Comparison of ENCODE assay signal across 17 cellular contexts in genomic region chr12:117986705-117987469, GRCh38. TPM values are rescaled to one million over a fixed set of nuclear protein-coding genes. Genes with fewer than 3 reads are reported as not detected.
DNase-seq lines count a peak whose midpoint lies in the region; ATAC-seq and TF ChIP-seq lines count a peak whose summit lies in the region.
"Had no signal": no experiment of that assay in that cellular context is flagged by ENCODE, and none has a peak within 500 bp of the region (broad histone marks: within the 10 kb centered on the region; RNA-seq: fewer than 3 reads in every experiment).

No MANE protein-coding gene starts in this region.

- H3K36me3 Mint-ChIP-seq in activated naive CD8-positive, alpha-beta T cell treated with anti-CD3 and anti-CD28 coated beads, Interleukin-2, amount 50 U/mL, for 24 hours (ENCODE audit: low read depth): peaks cover 2% of the 10 kb centered on the region
- no peaks in the 10 kb centered on the region for H3K36me3 Mint-ChIP-seq in activated naive CD8-positive, alpha-beta T cell treated with anti-CD3 and anti-CD28 coated beads for 36 hours
- H3K36me3 Mint-ChIP-seq in chondrocyte (ENCODE audit: low read depth): no peaks in the 10 kb centered on the region

- H3K4me3 Mint-ChIP-seq in activated naive CD8-positive, alpha-beta T cell treated with anti-CD3 and anti-CD28 coated beads, Interleukin-2, amount 50 U/mL, for 24 hours: no peak overlapping the region
- no peak overlapping the region for H3K4me3 Mint-ChIP-seq in activated naive CD8-positive, alpha-beta T cell treated with anti-CD3 and anti-CD28 coated beads for 36 hours
- H3K4me3 Mint-ChIP-seq in chondrocyte (ENCODE audit: unreplicated experiment): no peak overlapping the region
- H3K4me3 Mint-ChIP-seq: B cell, type B pancreatic cell had no signal

- H3K9me3 Mint-ChIP-seq in activated naive CD8-positive, alpha-beta T cell treated with anti-CD3 and anti-CD28 coated beads, Interleukin-2, amount 50 U/mL, for 24 hours: peaks cover 4% of the 10 kb centered on the region
- peaks cover 3% of the 10 kb centered on the region for H3K9me3 Mint-ChIP-seq in activated naive CD8-positive, alpha-beta T cell treated with anti-CD3 and anti-CD28 coated beads for 36 hours
- peaks cover 3% of the 10 kb centered on the region for H3K9me3 Mint-ChIP-seq in chondrocyte (ENCODE audit: low read depth)
- H3K9me3 Mint-ChIP-seq: type B pancreatic cell had no signal

- H3K27ac Mint-ChIP-seq in activated naive CD8-positive, alpha-beta T cell treated with anti-CD3 and anti-CD28 coated beads, Interleukin-2, amount 50 U/mL, for 24 hours: no peak overlapping the region
- H3K27ac Mint-ChIP-seq in activated naive CD8-positive, alpha-beta T cell treated with anti-CD3 and anti-CD28 coated beads for 36 hours: no peak overlapping the region
- no peak overlapping the region for H3K27ac Mint-ChIP-seq in chondrocyte (ENCODE audit: unreplicated experiment)
- H3K27ac Mint-ChIP-seq: B cell, type B pancreatic cell had no signal

- ATAC-seq in activated naive CD8-positive, alpha-beta T cell treated with anti-CD3 and anti-CD28 coated beads, Interleukin-2, amount 50 U/mL, for 24 hours: peak; percentile 59
- ATAC-seq in GM21423 (IDR thresholded peaks at IDR 0.05; ENCODE audit: unreplicated experiment): no peak
- ATAC-seq in GM18517 (IDR thresholded peaks at IDR 0.05; ENCODE audit: unreplicated experiment): no peak
- ATAC-seq: left lobe of liver had no signal

- TF ChIP-seq CTCF in epithelial cell of proximal tubule (conservative IDR thresholded peaks at IDR 0.05; ENCODE audit: low read depth, low read length) (no peak), chondrocyte (IDR thresholded peaks at IDR 0.05) (no peak)

- peaks cover 11% of the 10 kb centered on the region for H3K27me3 Mint-ChIP-seq in activated naive CD8-positive, alpha-beta T cell treated with anti-CD3 and anti-CD28 coated beads, Interleukin-2, amount 50 U/mL, for 24 hours
- peaks cover 15% of the 10 kb centered on the region for H3K27me3 Mint-ChIP-seq in activated naive CD8-positive, alpha-beta T cell treated with anti-CD3 and anti-CD28 coated beads for 36 hours
- peaks cover 15% of the 10 kb centered on the region for H3K27me3 Mint-ChIP-seq in chondrocyte (ENCODE audit: low read depth)

- no peak for DNase-seq in activated naive CD8-positive, alpha-beta T cell treated with anti-CD3 and anti-CD28 coated beads, Interleukin-2, amount 50 U/mL, for 24 hours
- DNase-seq in activated naive CD8-positive, alpha-beta T cell treated with anti-CD3 and anti-CD28 coated beads for 36 hours: no peak
- DNase-seq in NCI-H226 (peak; percentile 32), epithelial cell of proximal tubule (ENCODE audit: low read depth) (peak; percentile 89), NCI-H526 (lab: John Stamatoyannopoulos, UW) (no peak), chondrocyte (ENCODE audit: low spot score) (no peak)
- DNase-seq: activated CD4-positive, alpha-beta T cell treated with anti-CD3 and anti-CD28 coated beads, Interleukin-2, amount 50 U/mL, for 1 hour; activated naive CD4-positive, alpha-beta T cell; colonic mucosa; GDM1; NCI-H1694 treated with DMSO at 0.1 percent for 48 hours; small intestine had no signal

- H3K4me3 ChIP-seq in epithelial cell of proximal tubule (ENCODE audit: low read depth, low read length): peak overlapping the region; percentile 5
- H3K4me3 ChIP-seq: colonic mucosa had no signal

- H3K4me1 Mint-ChIP-seq in activated naive CD8-positive, alpha-beta T cell treated with anti-CD3 and anti-CD28 coated beads, Interleukin-2, amount 50 U/mL, for 24 hours: peaks cover 3% of the 10 kb centered on the region
- no peaks in the 10 kb centered on the region for H3K4me1 Mint-ChIP-seq in activated naive CD8-positive, alpha-beta T cell treated with anti-CD3 and anti-CD28 coated beads for 36 hours
- peaks cover 3% of the 10 kb centered on the region for H3K4me1 Mint-ChIP-seq in chondrocyte (ENCODE audit: low read depth)
- H3K4me1 Mint-ChIP-seq: B cell had no signal

RNA-seq across cellular contexts. Expression of gene KSR2, which starts 18.1 kb away (rescaled TPM):
- total RNA-seq in activated naive CD8-positive, alpha-beta T cell treated with anti-CD3 and anti-CD28 coated beads for 36 hours: not detected
- 0.29 TPM in 2 replicates for total RNA-seq in epithelial cell of proximal tubule
- total RNA-seq in chondrocyte: 0.05 TPM in 1 of 3 replicates, not detected in the others
- total RNA-seq: B cell had no signal

RNA-seq across cellular contexts. Expression of gene RFC5, which starts 29.6 kb away (rescaled TPM):
- 10 to 100 TPM; 71.7 to 72.5 TPM for total RNA-seq in activated naive CD8-positive, alpha-beta T cell treated with anti-CD3 and anti-CD28 coated beads for 36 hours
- total RNA-seq in epithelial cell of proximal tubule (31.0 and 62.1 TPM in 2 replicates), chondrocyte (5.5 to 12.5 TPM (median 6.3 TPM) in 3 replicates)

Comparison
In these comparisons a context has a peak if more than half of its experiments do, and no peak if none do; other contexts are left out.
1. DNase-seq: peak in NCI-H226 (single experiment) and epithelial cell of proximal tubule (single experiment); none in activated naive CD8-positive, alpha-beta T cell treated with anti-CD3 and anti-CD28 coated beads, Interleukin-2, amount 50 U/mL, for 24 hours (single experiment), activated naive CD8-positive, alpha-beta T cell treated with anti-CD3 and anti-CD28 coated beads for 36 hours (single experiment), NCI-H526 (0 of 2) and chondrocyte (single experiment).